In genomic region chr2:99692785-99693184, GRCh38 we compare ENCODE assay signal across 21 cellular contexts.
A peak's percentile ranks its signal among the peaks of the same experiment; 100 is the strongest.
DNase-seq lines count a peak whose midpoint lies in the region; ATAC-seq, FAIRE-seq and TF ChIP-seq lines count a peak whose summit lies in the region.
"Had no signal": no experiment of that assay in that cellular context is flagged by ENCODE, and none has a peak within 500 bp of the region (broad histone marks: within the 10 kb centered on the region; RNA-seq: fewer than 3 reads in every experiment).

No MANE protein-coding gene starts in this region.

- no peaks in the 10 kb centered on the region for H3K27me3 Mint-ChIP-seq in neural crest cell (ENCODE audit: low read depth)
- H3K27me3 Mint-ChIP-seq: brain; CD4-positive, CD25-positive, alpha-beta regulatory T cell; naive thymus-derived CD4-positive, alpha-beta T cell had no signal

- FAIRE-seq in G401.6 (lab: Jason Lieb, UNC) = peak; percentile 19

- H3K4me3 ChIP-seq in WERI-Rb-1 (ENCODE audit: low read depth, low read length) = no peak overlapping the region
- H3K4me3 ChIP-seq: HAP-1, right lobe of liver, tibial artery had no signal

- H3K9me3 Mint-ChIP-seq in neural crest cell = no peaks in the 10 kb centered on the region
- H3K9me3 Mint-ChIP-seq: brain; CD4-positive, CD25-positive, alpha-beta regulatory T cell; naive thymus-derived CD4-positive, alpha-beta T cell had no signal

- ATAC-seq in GM18867 (IDR thresholded peaks at IDR 0.05; ENCODE audit: unreplicated experiment) = no peak
- ATAC-seq: activated CD4-positive, CD25-positive, alpha-beta regulatory T cell treated with anti-CD3 and anti-CD28 coated beads, Interleukin-2, amount 50 U/mL, for 24 hours; naive thymus-derived CD4-positive, alpha-beta T cell; Panc1 had no signal

- H3K4me3 Mint-ChIP-seq in neural crest cell = no peak overlapping the region
- H3K4me3 Mint-ChIP-seq: brain; CD4-positive, CD25-positive, alpha-beta regulatory T cell; naive thymus-derived CD4-positive, alpha-beta T cell had no signal

- H3K27ac Mint-ChIP-seq in neural crest cell (ENCODE audit: unreplicated experiment) = no peak overlapping the region

- DNase-seq in HT-29 (ENCODE audit: low spot score) (peak; percentile 32), WERI-Rb-1 (peak; percentile 32), neural crest cell (ENCODE audit: low read depth, low spot score) (no peak), COLO829 (ENCODE audit: low spot score) (no peak), NCI-H2081 treated with DMSO at 0.1 percent for 48 hours (lab: John Stamatoyannopoulos, UW) (no peak)
- DNase-seq: activated naive CD4-positive, alpha-beta T cell treated with Interleukin-2 at 50 U/mL for 16 hours; CD4-positive, CD25-positive, alpha-beta regulatory T cell; effector CD4-positive, alpha-beta T cell; GDM1; Karpas-422; naive thymus-derived CD4-positive, alpha-beta T cell; right lobe of liver; stimulated activated CD8-positive, alpha-beta memory T cell treated with anti-CD3 and anti-CD28 coated beads, Interleukin-4, amount 100 ng/mL, for 48 hours; T-helper 1 cell; tibial artery had no signal

- TF ChIP-seq CTCF in WERI-Rb-1 (IDR thresholded peaks at IDR 0.05; ENCODE audit: low read depth, low read length) (peak; percentile 47), neural crest cell (conservative IDR thresholded peaks at IDR 0.05) (peak; percentile 25)

- peaks cover 5% of the 10 kb centered on the region for H3K4me1 Mint-ChIP-seq in neural crest cell
- H3K4me1 Mint-ChIP-seq: CD4-positive, CD25-positive, alpha-beta regulatory T cell had no signal

- no peaks in the 10 kb centered on the region for H3K36me3 ChIP-seq in WERI-Rb-1
- H3K36me3 ChIP-seq: HAP-1, right lobe of liver, tibial artery had no signal

- H3K36me3 Mint-ChIP-seq in neural crest cell (ENCODE audit: low read depth) = no peaks in the 10 kb centered on the region
- H3K36me3 Mint-ChIP-seq: brain; CD4-positive, CD25-positive, alpha-beta regulatory T cell had no signal

- H3K9me3 ChIP-seq in WERI-Rb-1 (ENCODE audit: severe bottlenecking) = no peaks in the 10 kb centered on the region
- H3K9me3 ChIP-seq: HAP-1, right lobe of liver, tibial artery had no signal

- no peak overlapping the region for H3K27ac ChIP-seq in WERI-Rb-1
- H3K27ac ChIP-seq: right lobe of liver, tibial artery had no signal

- H3K27me3 ChIP-seq in WERI-Rb-1 (ENCODE audit: insufficient read depth, low read depth, severe bottlenecking) = no peaks in the 10 kb centered on the region
- H3K27me3 ChIP-seq: right lobe of liver, tibial artery had no signal

Comparison
In these comparisons a context has a peak if more than half of its experiments do, and no peak if none do; other contexts are left out.
1. DNase-seq: peak in HT-29 (single experiment) and WERI-Rb-1 (single experiment); none in neural crest cell (single experiment), COLO829 (single experiment) and NCI-H2081 treated with DMSO at 0.1 percent for 48 hours (single experiment).